ENCODE assay signal across 1 cellular context in genomic region chr6:138465007-138465645, GRCh38.
TF ChIP-seq lines count a peak whose summit lies in the region.

No MANE protein-coding gene starts in this region.

TF ChIP-seq in IMR-90, 13 proteins besides CTCF, POLR2A, EP300 and RAD21:
- TF ChIP-seq NFE2L2 (IDR thresholded peaks at IDR 0.05; ENCODE audit: low read depth, low read length) (no peak), BHLHE40 (IDR thresholded peaks at IDR 0.05; ENCODE audit: low read depth, low read length) (0 out of 2 replicates have a peak, but pooled peaks have one; percentile 4), CEBPB (IDR thresholded peaks at IDR 0.05; ENCODE audit: low read depth, low read length) (peak; percentile 76), FOS (IDR thresholded peaks at IDR 0.05; ENCODE audit: low read depth, low read length) (peak; percentile 81), RFX5 (IDR thresholded peaks at IDR 0.05; ENCODE audit: low read depth, low read length) (no peak)
TF ChIP-seq in IMR-90: peak in this region for 3.
